ENCODE assay signal across 19 cellular contexts in the genomic region with DNA sequence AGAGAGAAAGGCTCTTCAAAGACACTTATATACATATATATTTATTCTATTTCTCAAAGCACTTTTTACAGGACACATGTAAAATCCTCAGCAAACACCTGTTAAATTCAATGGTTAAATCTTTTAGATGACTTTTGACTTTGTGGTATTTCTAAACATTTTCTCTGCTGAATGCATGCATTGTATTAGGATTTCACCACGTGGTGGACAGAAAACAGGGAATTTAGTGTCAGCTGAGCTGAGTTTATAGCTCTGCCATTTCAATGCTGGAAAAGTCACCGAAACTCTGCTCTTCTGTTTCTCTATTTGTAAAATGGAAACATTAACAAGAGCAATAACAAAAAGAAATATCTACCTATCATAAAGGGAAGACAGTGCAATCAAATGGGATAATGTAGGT.
"Had no signal": no experiment of that assay in that cellular context is flagged by ENCODE, and none has a peak within 500 bp of the region (broad histone marks: within the 10 kb centered on the region; RNA-seq: fewer than 3 reads in every experiment).

No MANE protein-coding gene starts in this region.

- H3K36me3 Mint-ChIP-seq: activated CD4-positive, alpha-beta memory T cell treated with anti-CD3 and anti-CD28 coated beads for 36 hours; activated naive CD4-positive, alpha-beta T cell treated with anti-CD3 and anti-CD28 coated beads, Interleukin-2, amount 50 U/mL, for 72 hours; naive thymus-derived CD4-positive, alpha-beta T cell; neural progenitor cell; WTC11 had no signal

- H3K9ac ChIP-seq: neural progenitor cell had no signal

- H3K27me3 Mint-ChIP-seq: dendritic cell treated with granulocyte-macrophage colony-stimulating factor and Interleukin-4, amounts not matched to agents 40 ng/mL and 50 ng/mL, for 4 days had no signal

- H3K4me1 Mint-ChIP-seq: activated CD4-positive, alpha-beta T cell treated with anti-CD3 and anti-CD28 coated beads for 36 hours had no signal

- H3K9me3 Mint-ChIP-seq: activated CD4-positive, alpha-beta memory T cell treated with anti-CD3 and anti-CD28 coated beads for 36 hours; activated naive CD4-positive, alpha-beta T cell treated with anti-CD3 and anti-CD28 coated beads, Interleukin-2, amount 50 U/mL, for 72 hours; activated T-helper 1 cell treated with anti-CD3 and anti-CD28 coated beads, Interleukin-12 subunit alpha, Interleukin-12 subunit beta, Interleukin-2, Interleukin-4 antibody, amounts not matched to agents 30 ng/mL and 10 ng/mL and 1 ng/mL, durations not matched to agents 14 hours and 24 hours and 36 hours; dendritic cell treated with granulocyte-macrophage colony-stimulating factor and Interleukin-4, amounts not matched to agents 40 ng/mL and 50 ng/mL, for 4 days; naive thymus-derived CD4-positive, alpha-beta T cell; neural progenitor cell had no signal

- H3K4me1 ChIP-seq: adrenal gland, left ventricle myocardium inferior, upper lobe of right lung had no signal

- H3K27ac Mint-ChIP-seq: activated CD4-positive, alpha-beta memory T cell treated with anti-CD3 and anti-CD28 coated beads for 36 hours; activated CD4-positive, alpha-beta T cell treated with anti-CD3 and anti-CD28 coated beads for 36 hours; activated naive CD4-positive, alpha-beta T cell treated with anti-CD3 and anti-CD28 coated beads, Interleukin-2, amount 50 U/mL, for 72 hours; activated T-helper 1 cell treated with anti-CD3 and anti-CD28 coated beads, Interleukin-12 subunit alpha, Interleukin-12 subunit beta, Interleukin-2, Interleukin-4 antibody, amounts not matched to agents 30 ng/mL and 10 ng/mL and 1 ng/mL, durations not matched to agents 14 hours and 24 hours and 36 hours; dendritic cell treated with granulocyte-macrophage colony-stimulating factor and Interleukin-4, amounts not matched to agents 40 ng/mL and 50 ng/mL, for 4 days; naive thymus-derived CD4-positive, alpha-beta T cell; neural progenitor cell; WTC11 had no signal

- H3K27me3 ChIP-seq: adrenal gland, heart left ventricle, neural progenitor cell, upper lobe of right lung had no signal

- ATAC-seq: activated CD4-positive, alpha-beta T cell treated with anti-CD3 and anti-CD28 coated beads for 36 hours; activated naive CD4-positive, alpha-beta T cell treated with anti-CD3 and anti-CD28 coated beads, Interleukin-2, amount 50 U/mL, for 72 hours; mucosa of descending colon; naive thymus-derived CD4-positive, alpha-beta T cell; upper lobe of right lung; WTC11 had no signal

- H3K27ac ChIP-seq: adrenal gland, left ventricle myocardium inferior, neural progenitor cell, upper lobe of right lung had no signal

- H3K4me3 ChIP-seq: adrenal gland, heart left ventricle, left ventricle myocardium inferior, mucosa of descending colon, neural progenitor cell, upper lobe of right lung had no signal

- H3K36me3 ChIP-seq: adrenal gland, heart left ventricle, left ventricle myocardium inferior, neural progenitor cell, upper lobe of right lung had no signal

- DNase-seq: activated CD4-positive, alpha-beta memory T cell treated with anti-CD3 and anti-CD28 coated beads for 36 hours; activated CD4-positive, alpha-beta T cell treated with anti-CD3 and anti-CD28 coated beads for 36 hours; activated gamma-delta T cell treated with Interleukin-2 at 50 U/mL for 16 hours; activated T-cell treated with anti-CD3 and anti-CD28 coated beads for 4 hours; effector memory CD4-positive, alpha-beta T cell; mammary epithelial cell; mucosa of descending colon; naive thymus-derived CD4-positive, alpha-beta T cell; stimulated activated CD4-positive, alpha-beta T cell treated with anti-CD3 and anti-CD28 coated beads, Interleukin-2, amount 100 ng/mL, for 24 hours; stimulated activated naive CD4-positive, alpha-beta T cell treated with Interleukin-2 at 50 U/mL for 16 hours; upper lobe of right lung had no signal

- H3K4me3 Mint-ChIP-seq: activated CD4-positive, alpha-beta memory T cell treated with anti-CD3 and anti-CD28 coated beads for 36 hours; activated CD4-positive, alpha-beta T cell treated with anti-CD3 and anti-CD28 coated beads for 36 hours; activated T-helper 1 cell treated with anti-CD3 and anti-CD28 coated beads, Interleukin-12 subunit alpha, Interleukin-12 subunit beta, Interleukin-2, Interleukin-4 antibody, amounts not matched to agents 30 ng/mL and 10 ng/mL and 1 ng/mL, durations not matched to agents 14 hours and 24 hours and 36 hours; dendritic cell treated with granulocyte-macrophage colony-stimulating factor and Interleukin-4, amounts not matched to agents 40 ng/mL and 50 ng/mL, for 4 days; naive thymus-derived CD4-positive, alpha-beta T cell; neural progenitor cell; WTC11 had no signal

- H3K9me3 ChIP-seq: adrenal gland, heart left ventricle, left ventricle myocardium inferior, mucosa of descending colon, upper lobe of right lung had no signal
